In genomic region chr20:36555248-36555647, GRCh38 we compare ENCODE assay signal across 1 cellular context.
TF ChIP-seq lines count a peak whose summit lies in the region.

No MANE protein-coding gene starts in this region.

TF ChIP-seq in WTC11, 78 proteins besides CTCF, POLR2A, EP300 and RAD21 (continued from another document):
- no peak for TF ChIP-seq ARID4B (CRISPR knock-in tag; IDR thresholded peaks at IDR 0.05; ENCODE audit: borderline replicate concordance)
- TF ChIP-seq, protein P1, sequence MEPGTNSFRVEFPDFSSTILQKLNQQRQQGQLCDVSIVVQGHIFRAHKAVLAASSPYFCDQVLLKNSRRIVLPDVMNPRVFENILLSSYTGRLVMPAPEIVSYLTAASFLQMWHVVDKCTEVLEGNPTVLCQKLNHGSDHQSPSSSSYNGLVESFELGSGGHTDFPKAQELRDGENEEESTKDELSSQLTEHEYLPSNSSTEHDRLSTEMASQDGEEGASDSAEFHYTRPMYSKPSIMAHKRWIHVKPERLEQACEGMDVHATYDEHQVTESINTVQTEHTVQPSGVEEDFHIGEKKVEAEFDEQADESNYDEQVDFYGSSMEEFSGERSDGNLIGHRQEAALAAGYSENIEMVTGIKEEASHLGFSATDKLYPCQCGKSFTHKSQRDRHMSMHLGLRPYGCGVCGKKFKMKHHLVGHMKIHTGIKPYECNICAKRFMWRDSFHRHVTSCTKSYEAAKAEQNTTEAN (CRISPR knock-in tag; IDR thresholded peaks at IDR 0.05): no peak
- TF ChIP-seq HMGXB4 (CRISPR knock-in tag; IDR thresholded peaks at IDR 0.05): no peak
- no peak for TF ChIP-seq ZNF512 (CRISPR knock-in tag; IDR thresholded peaks at IDR 0.05; ENCODE audit: borderline replicate concordance)
- no peak for TF ChIP-seq ZNF671 (CRISPR knock-in tag; IDR thresholded peaks at IDR 0.05)
- no peak for TF ChIP-seq E2F4 (CRISPR knock-in tag; IDR thresholded peaks at IDR 0.05; ENCODE audit: borderline replicate concordance, low read depth)
- no peak for TF ChIP-seq ZNF396 (CRISPR knock-in tag; IDR thresholded peaks at IDR 0.05; ENCODE audit: borderline replicate concordance)
- no peak for TF ChIP-seq AFF4 (CRISPR knock-in tag; IDR thresholded peaks at IDR 0.05; ENCODE audit: borderline replicate concordance)
- TF ChIP-seq, protein P2, sequence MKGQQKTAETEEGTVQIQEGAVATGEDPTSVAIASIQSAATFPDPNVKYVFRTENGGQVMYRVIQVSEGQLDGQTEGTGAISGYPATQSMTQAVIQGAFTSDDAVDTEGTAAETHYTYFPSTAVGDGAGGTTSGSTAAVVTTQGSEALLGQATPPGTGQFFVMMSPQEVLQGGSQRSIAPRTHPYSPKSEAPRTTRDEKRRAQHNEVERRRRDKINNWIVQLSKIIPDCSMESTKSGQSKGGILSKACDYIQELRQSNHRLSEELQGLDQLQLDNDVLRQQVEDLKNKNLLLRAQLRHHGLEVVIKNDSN (CRISPR knock-in tag; IDR thresholded peaks at IDR 0.05): no peak
- no peak for TF ChIP-seq IRF2 (CRISPR knock-in tag; IDR thresholded peaks at IDR 0.05; ENCODE audit: borderline replicate concordance, low read depth)
- TF ChIP-seq GTF2I (CRISPR knock-in tag; conservative IDR thresholded peaks at IDR 0.05): no peak
- no peak for TF ChIP-seq RELA (CRISPR knock-in tag; IDR thresholded peaks at IDR 0.05; ENCODE audit: borderline replicate concordance)
- no peak for TF ChIP-seq SMAD4 (CRISPR knock-in tag; IDR thresholded peaks at IDR 0.05)
